Comparison of ENCODE assay signal across 20 cellular contexts in the genomic region with DNA sequence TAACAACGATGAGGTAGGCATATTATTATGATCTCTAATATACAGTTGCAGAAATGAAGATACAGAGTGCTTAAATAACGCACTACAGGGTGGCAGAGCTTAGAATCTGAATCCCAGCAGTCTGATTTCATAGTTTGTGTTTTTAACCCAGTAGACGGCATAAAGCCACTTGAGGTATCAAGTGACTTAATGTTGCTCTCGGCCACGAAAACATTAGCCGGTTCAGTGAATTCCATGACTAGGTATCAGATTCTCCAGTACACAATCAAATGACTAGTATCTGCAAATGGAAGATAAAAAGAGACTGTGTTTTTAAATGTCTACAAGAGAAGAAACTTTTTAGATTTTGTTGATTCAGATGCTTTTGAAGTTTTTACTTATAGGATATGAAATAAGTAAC. TPM values are rescaled to one million over a fixed set of nuclear protein-coding genes. Genes with fewer than 3 reads are reported as not detected.
DNase-seq lines count a peak whose midpoint lies in the region; TF ChIP-seq lines count a peak whose summit lies in the region.
"Had no signal": no experiment of that assay in that cellular context is flagged by ENCODE, and none has a peak within 500 bp of the region (broad histone marks: within the 10 kb centered on the region; RNA-seq: fewer than 3 reads in every experiment).

No MANE protein-coding gene starts in this region.

- no peaks in the 10 kb centered on the region for H3K27me3 ChIP-seq in kidney epithelial cell (ENCODE audit: control insufficient read depth, insufficient read depth, low read length)
- H3K27me3 ChIP-seq: BLaER1 treated with 17β-estradiol and CSF1 and Interleukin-3, amounts not matched to agents 10 nM and 100 nM; SJSA1 had no signal

- CTCF ChIA-PET in activated naive CD4-positive, alpha-beta T cell treated with anti-CD3 and anti-CD28 coated beads, Interleukin-2, amount 10 ng/mL, durations not matched to agents 7 days and 5 days (lab: Charles Lee), result no interaction called here

- H3K27me3 Mint-ChIP-seq in activated naive CD4-positive, alpha-beta T cell treated with anti-CD3 and anti-CD28 coated beads, Interleukin-2, amount 10 ng/mL, durations not matched to agents 7 days and 5 days, result no peaks in the 10 kb centered on the region

- H3K4me3 Mint-ChIP-seq in activated naive CD4-positive, alpha-beta T cell treated with anti-CD3 and anti-CD28 coated beads, Interleukin-2, amount 10 ng/mL, durations not matched to agents 7 days and 5 days, result no peak overlapping the region

- no peak overlapping the region for H3K4me3 ChIP-seq in kidney epithelial cell (ENCODE audit: low read depth, low read length)
- H3K4me3 ChIP-seq: A549; BLaER1 treated with 17β-estradiol and CSF1 and Interleukin-3, amounts not matched to agents 10 nM and 100 nM; PC-9; SJSA1 had no signal

- DNase-seq in DMS79 (lab: John Stamatoyannopoulos, UW) (peak; percentile 46), NCI-H187 treated with DMSO at 0.1 percent for 48 hours (lab: John Stamatoyannopoulos, UW) (peak; percentile 27), NCI-H2171 treated with DMSO at 0.1 percent for 48 hours (lab: John Stamatoyannopoulos, UW) (peak; percentile 89), kidney epithelial cell (ENCODE audit: low read depth) (peak; percentile 1), substantia nigra (lab: John Stamatoyannopoulos, UW) (no peak), KG1 (lab: John Stamatoyannopoulos, UW) (no peak), T-helper 2 cell (no peak)
- DNase-seq in activated naive CD4-positive, alpha-beta T cell treated with anti-CD3 and anti-CD28 coated beads, Interleukin-2, amount 10 ng/mL, durations not matched to agents 7 days and 5 days, result no peak
- DNase-seq: DMS 273 treated with DMSO at 0.1 percent for 48 hours, EL, NCI-H1048, NCI-H1694, NCI-H345, NCI-H748 treated with DMSO at 0.1 percent for 48 hours, PC-9, SW 1271 had no signal

- H3K27ac ChIP-seq in substantia nigra (ENCODE audit: low read depth, low read length, poor library complexity, severe bottlenecking), result no peak overlapping the region
- H3K27ac ChIP-seq: A549; BLaER1 treated with 17β-estradiol and CSF1 and Interleukin-3, amounts not matched to agents 10 nM and 100 nM; KMS-11; PC-9; SJSA1 had no signal

- no peak for TF ChIP-seq CTCF in kidney epithelial cell (IDR thresholded peaks at IDR 0.05; ENCODE audit: insufficient read depth, low read length, poor library complexity, severe bottlenecking)

- H3K27ac Mint-ChIP-seq in activated naive CD4-positive, alpha-beta T cell treated with anti-CD3 and anti-CD28 coated beads, Interleukin-2, amount 10 ng/mL, durations not matched to agents 7 days and 5 days, result no peak overlapping the region

- H3K36me3 Mint-ChIP-seq in activated naive CD4-positive, alpha-beta T cell treated with anti-CD3 and anti-CD28 coated beads, Interleukin-2, amount 10 ng/mL, durations not matched to agents 7 days and 5 days, result peaks cover 42% of the 10 kb centered on the region

- H3K4me1 Mint-ChIP-seq in activated naive CD4-positive, alpha-beta T cell treated with anti-CD3 and anti-CD28 coated beads, Interleukin-2, amount 10 ng/mL, durations not matched to agents 7 days and 5 days, result no peaks in the 10 kb centered on the region

- no peaks in the 10 kb centered on the region for H3K9me3 Mint-ChIP-seq in activated naive CD4-positive, alpha-beta T cell treated with anti-CD3 and anti-CD28 coated beads, Interleukin-2, amount 10 ng/mL, durations not matched to agents 7 days and 5 days

- no peaks in the 10 kb centered on the region for H3K36me3 ChIP-seq in kidney epithelial cell (ENCODE audit: control insufficient read depth, insufficient read depth, low read length)

RNA-seq across cellular contexts. Expression of gene SMC2, which starts 24.8 kb away (rescaled TPM):
- 8.2 and 12.2 TPM in 2 replicates for total RNA-seq in kidney epithelial cell

Comparison
In these comparisons a context has a peak if more than half of its experiments do, and no peak if none do; other contexts are left out.
1. DNase-seq: peak in DMS79 (single experiment), NCI-H187 treated with DMSO at 0.1 percent for 48 hours (single experiment), NCI-H2171 treated with DMSO at 0.1 percent for 48 hours (single experiment) and kidney epithelial cell (single experiment); none in activated naive CD4-positive, alpha-beta T cell treated with anti-CD3 and anti-CD28 coated beads, Interleukin-2, amount 10 ng/mL, durations not matched to agents 7 days and 5 days (single experiment), substantia nigra (0 of 49), KG1 (single experiment) and T-helper 2 cell (0 of 5).